ENCODE assay signal across 8 cellular contexts in the genomic region with DNA sequence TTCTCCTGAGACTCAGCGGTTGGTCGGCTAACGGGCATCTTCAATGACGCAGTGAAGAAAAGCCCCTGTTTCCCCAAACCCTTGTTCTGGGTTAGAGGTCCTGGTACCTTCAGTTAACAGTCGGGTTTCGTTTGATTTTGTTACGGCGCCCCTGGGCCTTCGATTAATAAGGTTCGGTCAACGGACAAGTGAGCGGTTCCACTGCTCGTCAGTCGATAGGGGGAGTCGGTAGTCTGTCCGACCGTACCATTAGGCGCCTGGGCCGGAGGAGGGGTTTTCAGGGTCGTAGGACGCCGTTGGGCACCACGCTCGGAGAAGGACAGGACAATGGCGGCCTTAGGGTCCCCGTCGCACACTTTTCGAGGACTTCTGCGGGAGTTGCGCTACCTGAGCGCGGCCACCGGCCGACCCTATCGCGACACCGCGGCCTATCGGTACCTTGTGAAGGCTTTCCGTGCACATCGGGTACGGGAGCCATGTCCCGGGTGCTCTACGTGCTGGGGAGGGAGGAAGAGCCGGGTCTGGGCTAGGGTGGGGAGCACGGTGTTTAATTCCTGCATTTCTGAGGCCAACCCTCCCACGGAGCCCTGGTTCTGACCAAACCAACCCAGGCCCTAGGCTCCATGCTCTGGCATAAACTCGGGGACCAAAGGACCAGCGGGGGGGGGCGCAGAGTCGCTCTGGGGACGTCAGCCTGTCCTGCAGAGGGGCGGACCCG. TPM values are rescaled to one million over a fixed set of nuclear protein-coding genes. Genes with fewer than 3 reads are reported as not detected.
DNase-seq lines count a peak whose midpoint lies in the region; ATAC-seq, FAIRE-seq and TF ChIP-seq lines count a peak whose summit lies in the region.

TSS of gene FMC1 (plus strand) at position 280 of the 718 bp plus-strand sequence. CDS start at position 328, 48 bp downstream.

- intact Hi-C loops in activated CD4-positive, alpha-beta T cell treated with anti-CD3 and anti-CD28 coated beads, Interleukin-2, amount 10 ng/mL, durations not matched to agents 24 days and 14 days (cut with micrococcal nuclease) = loop anchor here (2.0 to 10.0 kb wide), 6 partner anchors 296 to 1674 kb away; partner anchors contain the start of genes CREB3L2, KDM7A and MRPS33
- intact Hi-C loops in left lung (cut with DNase I) = no loop called here

- H3K27me3 ChIP-seq in left lung = no peaks in the 10 kb centered on the region

- H3K36me3 ChIP-seq in left lung = peaks cover 0 to 7% of the 10 kb centered on the region in 2 donors

- peaks cover 5 to 21% of the 10 kb centered on the region in 2 donors for H3K4me1 ChIP-seq in left lung

- no peak for FAIRE-seq in GM19239 (lab: Jason Lieb, UNC)

- peak within 1 kb of the TSS; percentile 93 for H3K27ac Mint-ChIP-seq in activated CD4-positive, alpha-beta T cell treated with anti-CD3 and anti-CD28 coated beads, Interleukin-2, amount 10 ng/mL, durations not matched to agents 24 days and 14 days

- H3K27me3 Mint-ChIP-seq in activated CD4-positive, alpha-beta T cell treated with anti-CD3 and anti-CD28 coated beads, Interleukin-2, amount 10 ng/mL, durations not matched to agents 24 days and 14 days = peaks cover 4% of the 10 kb centered on the region

- peak; percentile 48 for ATAC-seq in HG03442 (IDR thresholded peaks at IDR 0.05; ENCODE audit: unreplicated experiment)
- peak; percentile 87 for ATAC-seq in left lung

- peaks cover 0 to 5% of the 10 kb centered on the region in 2 donors for H3K9me3 ChIP-seq in left lung

- H3K27ac ChIP-seq in coronary artery (peak within 1 kb of the TSS; percentile 99 to 100), left lung (peak within 1 kb of the TSS; percentile 100)

- peaks cover 19% of the 10 kb centered on the region for H3K4me1 Mint-ChIP-seq in activated CD4-positive, alpha-beta T cell treated with anti-CD3 and anti-CD28 coated beads, Interleukin-2, amount 10 ng/mL, durations not matched to agents 24 days and 14 days

- peak within 1 kb of the TSS; percentile 91 for H3K4me3 Mint-ChIP-seq in activated CD4-positive, alpha-beta T cell treated with anti-CD3 and anti-CD28 coated beads, Interleukin-2, amount 10 ng/mL, durations not matched to agents 24 days and 14 days

- peak; percentile 68 to 96 (median 94) for DNase-seq in C1 segment of cervical spinal cord (lab: John Stamatoyannopoulos, UW)
- peak; percentile 43 for DNase-seq in GM19239 (ENCODE audit: insufficient read length, low spot score)
- DNase-seq in NCI-H510A treated with DMSO at 0.1 percent for 48 hours (lab: John Stamatoyannopoulos, UW) = peak; percentile 78
- peak; percentile 94 for DNase-seq in activated CD4-positive, alpha-beta T cell treated with anti-CD3 and anti-CD28 coated beads, Interleukin-2, amount 10 ng/mL, durations not matched to agents 24 days and 14 days
- DNase-seq in coronary artery (ENCODE audit: low spot score) = peak; percentile 96
- peak; percentile 92 to 94 for DNase-seq in left lung
- peak; percentile 74 for DNase-seq in stimulated activated CD4-positive, alpha-beta T cell treated with anti-CD3 and anti-CD28 coated beads, Interleukin-2, amount 100 ng/mL, for 4 hours (ENCODE audit: low read depth)

- H3K4me3 ChIP-seq in coronary artery (peak within 1 kb of the TSS; percentile 97), left lung (peak within 1 kb of the TSS; percentile 58 to 73)

- TF ChIP-seq CTCF in coronary artery (IDR thresholded peaks at IDR 0.05) = peak; percentile 15
- TF ChIP-seq CTCF in left lung (IDR thresholded peaks at IDR 0.05) = peak; percentile 21 to 44

- peaks cover 9% of the 10 kb centered on the region for H3K9me3 Mint-ChIP-seq in activated CD4-positive, alpha-beta T cell treated with anti-CD3 and anti-CD28 coated beads, Interleukin-2, amount 10 ng/mL, durations not matched to agents 24 days and 14 days

- H3K36me3 Mint-ChIP-seq in activated CD4-positive, alpha-beta T cell treated with anti-CD3 and anti-CD28 coated beads, Interleukin-2, amount 10 ng/mL, durations not matched to agents 24 days and 14 days (ENCODE audit: low read depth) = peaks cover 13% of the 10 kb centered on the region

RNA-seq across cellular contexts. Expression of gene FMC1, which starts in this region (rescaled TPM):
- 5.1 and 7.5 TPM in 2 replicates for total RNA-seq in activated CD4-positive, alpha-beta T cell treated with anti-CD3 and anti-CD28 coated beads, Interleukin-2, amount 10 ng/mL, durations not matched to agents 24 days and 14 days
- 10 to 100 TPM; 11.1 to 15.7 TPM for total RNA-seq in left lung

Comparison
In these comparisons a context has a peak if more than half of its experiments do, and no peak if none do; other contexts are left out.
1. Peak in every context shown above with its lines: DNase-seq, ATAC-seq, H3K4me3 ChIP-seq and H3K27ac ChIP-seq.
2. DNase-seq: peak in every context shown above with its lines; median percentile 96 in coronary artery; 94 in activated CD4-positive, alpha-beta T cell treated with anti-CD3 and anti-CD28 coated beads, Interleukin-2, amount 10 ng/mL, durations not matched to agents 24 days and 14 days; 94 in C1 segment of cervical spinal cord; 93 in left lung; 78 in NCI-H510A treated with DMSO at 0.1 percent for 48 hours; 74 in stimulated activated CD4-positive, alpha-beta T cell treated with anti-CD3 and anti-CD28 coated beads, Interleukin-2, amount 100 ng/mL, for 4 hours; 43 in GM19239.